Comparison of ENCODE assay signal across 8 cellular contexts in genomic region chr12:27780612-27781408, GRCh38. TPM values are rescaled to one million over a fixed set of nuclear protein-coding genes. Genes with fewer than 3 reads are reported as not detected.
DNase-seq lines count a peak whose midpoint lies in the region; ATAC-seq and TF ChIP-seq lines count a peak whose summit lies in the region.

No MANE protein-coding gene starts in this region.

- no peaks in the 10 kb centered on the region for H4K20me1 ChIP-seq in mammary epithelial cell (ENCODE audit: insufficient read depth, low read length)

- no peaks in the 10 kb centered on the region for H3K27me3 Mint-ChIP-seq in stimulated activated naive B cell treated with anti-CD40 and anti-IgM and Interleukin-4, amounts not matched to agents 10 μg/mL and 1 μg/mL and 100 μg/mL, for 72 hours

- H3K4me1 ChIP-seq in mammary epithelial cell (ENCODE audit: insufficient read depth, low read length) = peaks cover 28% of the 10 kb centered on the region

- H3K9me3 Mint-ChIP-seq in stimulated activated naive B cell treated with anti-CD40 and anti-IgM and Interleukin-4, amounts not matched to agents 10 μg/mL and 1 μg/mL and 100 μg/mL, for 72 hours = no peaks in the 10 kb centered on the region

- peak overlapping the region; percentile 82 to 85 for H3K4me3 Mint-ChIP-seq in stimulated activated naive B cell treated with anti-CD40 and anti-IgM and Interleukin-4, amounts not matched to agents 10 μg/mL and 1 μg/mL and 100 μg/mL, for 72 hours

- H3K79me2 ChIP-seq in mammary epithelial cell (ENCODE audit: insufficient read depth, low read length) = peaks cover 51% of the 10 kb centered on the region

- in situ Hi-C loops in mammary epithelial cell (cut with MboI; ENCODE audit: low sequenced_read_pairs in 2 of 2) = no loop called here

- peak overlapping the region; percentile 69 for H3K27ac ChIP-seq in mammary epithelial cell (ENCODE audit: insufficient read depth, low read depth, low read length)

- dilution Hi-C loops in mammary epithelial cell (cut with HindIII; ENCODE audit: low sequenced_read_pairs) = no loop called here

- no peaks in the 10 kb centered on the region for H3K9me3 ChIP-seq in mammary epithelial cell (replicated peaks; ENCODE audit: insufficient read depth, low read length)

- CTCF ChIA-PET in mammary epithelial cell (lab: Charles Lee; ENCODE audit: low non-redundant PET) = interaction anchor here (0.5 to 1.0 kb wide), 2 partner anchors 12 to 160 kb away, joined by 3 read pairs; no protein-coding TSS in a partner anchor

- H3K27ac Mint-ChIP-seq in stimulated activated naive B cell treated with anti-CD40 and anti-IgM and Interleukin-4, amounts not matched to agents 10 μg/mL and 1 μg/mL and 100 μg/mL, for 72 hours = peak overlapping the region; percentile 71

- H3K4me1 Mint-ChIP-seq in stimulated activated naive B cell treated with anti-CD40 and anti-IgM and Interleukin-4, amounts not matched to agents 10 μg/mL and 1 μg/mL and 100 μg/mL, for 72 hours = peaks cover 17 to 25% of the 10 kb centered on the region in 2 donors

- ATAC-seq in GM19463 (IDR thresholded peaks at IDR 0.05; ENCODE audit: unreplicated experiment) (peak; percentile 25), HG03558 (IDR thresholded peaks at IDR 0.05; ENCODE audit: extremely low read depth, unreplicated experiment) (peak; percentile 17)
- ATAC-seq in stimulated activated naive B cell treated with anti-CD40 and anti-IgM and Interleukin-4, amounts not matched to agents 10 μg/mL and 1 μg/mL and 100 μg/mL, for 72 hours (replicated peaks) = peak; percentile 48 to 50

- H2AFZ ChIP-seq in mammary epithelial cell (ENCODE audit: low read depth, low read length) = peak overlapping the region; percentile 94

- BruUV-seq in mammary epithelial cell (replicated peaks; lab: Mats Ljungman, UMichigan) = no TSS peak

- H3K36me3 ChIP-seq in mammary epithelial cell (ENCODE audit: insufficient read depth, low read length) = peaks cover 9% of the 10 kb centered on the region

- intact Hi-C loops in mammary epithelial cell (cut with micrococcal nuclease) = loop anchor here (2.0 kb wide), 2 partner anchors 40 to 48 kb away; no protein-coding TSS in a partner anchor

- peaks cover 14 to 22% of the 10 kb centered on the region in 2 donors for H3K36me3 Mint-ChIP-seq in stimulated activated naive B cell treated with anti-CD40 and anti-IgM and Interleukin-4, amounts not matched to agents 10 μg/mL and 1 μg/mL and 100 μg/mL, for 72 hours

- TF ChIP-seq CTCF in mammary epithelial cell (conservative IDR thresholded peaks at IDR 0.05 in 1 of 2, IDR thresholded peaks at IDR 0.05 in 1 of 2; ENCODE audit: extremely low read depth in 1 of 2, insufficient read depth in 1 of 2, low read depth in 1 of 2, low read length in 2 of 2) = no peak

- H3K4me2 ChIP-seq in mammary epithelial cell (ENCODE audit: insufficient read depth, low read depth, low read length) = peak overlapping the region; percentile 90

- WGBS in mammary epithelial cell (ENCODE audit: low coverage, missing lambda C conversion rate) = 3% methylated on average over 10 of the region's 27 CpGs

- H3K4me3 ChIP-seq in mammary epithelial cell (replicated peaks in 1 of 3; ENCODE audit: insufficient read depth in 1 of 3, low read depth in 2 of 3, low read length in 3 of 3) = peak overlapping the region; percentile 35 to 95 (median 71)

- DNase-seq in DMS53 treated with DMSO at 0.1 percent for 48 hours (lab: John Stamatoyannopoulos, UW; ENCODE audit: unreplicated experiment) (peak; percentile 85), SK-N-DZ (ENCODE audit: low spot score) (peak; percentile 72), mammary epithelial cell (peak; percentile 49), left kidney (ENCODE audit: low read depth, low spot score) (peak; percentile 57), COLO829 (ENCODE audit: low spot score) (no peak)
- peak; percentile 8 for DNase-seq in stimulated activated naive B cell treated with anti-CD40 and anti-IgM and Interleukin-4, amounts not matched to agents 10 μg/mL and 1 μg/mL and 100 μg/mL, for 72 hours

- H3K9ac ChIP-seq in mammary epithelial cell (ENCODE audit: insufficient read depth, low read length) = peak overlapping the region; percentile 80

- no peaks in the 10 kb centered on the region for H3K27me3 ChIP-seq in mammary epithelial cell (ENCODE audit: insufficient read depth, low read length)

RNA-seq across cellular contexts. Expression of gene MANSC4, which starts 0.8 kb away (rescaled TPM):
- polyA plus RNA-seq in SK-N-DZ (2014; cell fraction: cytosol; rRNA removed) = not detected in 2 replicates
- polyA plus RNA-seq in SK-N-DZ (2014; cell fraction: nucleus; rRNA removed) = not detected in 2 replicates
- not detected for total RNA-seq in mammary epithelial cell
- polyA plus RNA-seq in mammary epithelial cell = 0.28 TPM
- polyA minus RNA-seq in mammary epithelial cell = not detected

RNA-seq across cellular contexts. Expression of gene KLHL42, which starts 0.8 kb away (rescaled TPM):
- polyA plus RNA-seq in SK-N-DZ (2014; cell fraction: cytosol; rRNA removed) = 23.3 and 26.6 TPM in 2 replicates
- polyA plus RNA-seq in SK-N-DZ (2014; cell fraction: nucleus; rRNA removed) = 34.5 and 52.4 TPM in 2 replicates
- 10 to 100 TPM; 35.0 to 40.3 TPM for total RNA-seq in mammary epithelial cell
- polyA plus RNA-seq in mammary epithelial cell = 21.3 TPM
- 35.2 TPM for polyA minus RNA-seq in mammary epithelial cell
